In the genomic region with DNA sequence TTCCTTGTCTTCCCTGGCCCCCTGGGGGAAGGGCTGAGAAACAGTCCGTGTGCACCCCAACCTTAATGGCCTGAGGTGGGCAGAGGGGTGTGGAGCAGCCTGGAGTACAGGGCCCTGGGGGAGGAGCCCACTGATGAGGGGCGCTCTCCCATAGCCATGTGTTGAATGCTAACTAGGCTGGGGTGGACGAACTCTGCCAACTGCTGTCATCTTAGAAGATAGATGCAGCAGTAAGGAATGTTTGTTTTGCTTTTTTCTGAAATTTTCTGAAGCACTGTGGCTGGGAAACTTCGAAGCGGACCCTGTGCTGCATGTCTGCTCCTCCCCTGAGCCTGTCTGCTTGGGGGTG, we compare ENCODE assay signal across 1 cellular context.
TF ChIP-seq lines count a peak whose summit lies in the region.

No MANE protein-coding gene starts in this region.

TF ChIP-seq in GM23338, 12 proteins besides CTCF, POLR2A, EP300 and RAD21 (continued from another document):
- TF ChIP-seq, protein P1, sequence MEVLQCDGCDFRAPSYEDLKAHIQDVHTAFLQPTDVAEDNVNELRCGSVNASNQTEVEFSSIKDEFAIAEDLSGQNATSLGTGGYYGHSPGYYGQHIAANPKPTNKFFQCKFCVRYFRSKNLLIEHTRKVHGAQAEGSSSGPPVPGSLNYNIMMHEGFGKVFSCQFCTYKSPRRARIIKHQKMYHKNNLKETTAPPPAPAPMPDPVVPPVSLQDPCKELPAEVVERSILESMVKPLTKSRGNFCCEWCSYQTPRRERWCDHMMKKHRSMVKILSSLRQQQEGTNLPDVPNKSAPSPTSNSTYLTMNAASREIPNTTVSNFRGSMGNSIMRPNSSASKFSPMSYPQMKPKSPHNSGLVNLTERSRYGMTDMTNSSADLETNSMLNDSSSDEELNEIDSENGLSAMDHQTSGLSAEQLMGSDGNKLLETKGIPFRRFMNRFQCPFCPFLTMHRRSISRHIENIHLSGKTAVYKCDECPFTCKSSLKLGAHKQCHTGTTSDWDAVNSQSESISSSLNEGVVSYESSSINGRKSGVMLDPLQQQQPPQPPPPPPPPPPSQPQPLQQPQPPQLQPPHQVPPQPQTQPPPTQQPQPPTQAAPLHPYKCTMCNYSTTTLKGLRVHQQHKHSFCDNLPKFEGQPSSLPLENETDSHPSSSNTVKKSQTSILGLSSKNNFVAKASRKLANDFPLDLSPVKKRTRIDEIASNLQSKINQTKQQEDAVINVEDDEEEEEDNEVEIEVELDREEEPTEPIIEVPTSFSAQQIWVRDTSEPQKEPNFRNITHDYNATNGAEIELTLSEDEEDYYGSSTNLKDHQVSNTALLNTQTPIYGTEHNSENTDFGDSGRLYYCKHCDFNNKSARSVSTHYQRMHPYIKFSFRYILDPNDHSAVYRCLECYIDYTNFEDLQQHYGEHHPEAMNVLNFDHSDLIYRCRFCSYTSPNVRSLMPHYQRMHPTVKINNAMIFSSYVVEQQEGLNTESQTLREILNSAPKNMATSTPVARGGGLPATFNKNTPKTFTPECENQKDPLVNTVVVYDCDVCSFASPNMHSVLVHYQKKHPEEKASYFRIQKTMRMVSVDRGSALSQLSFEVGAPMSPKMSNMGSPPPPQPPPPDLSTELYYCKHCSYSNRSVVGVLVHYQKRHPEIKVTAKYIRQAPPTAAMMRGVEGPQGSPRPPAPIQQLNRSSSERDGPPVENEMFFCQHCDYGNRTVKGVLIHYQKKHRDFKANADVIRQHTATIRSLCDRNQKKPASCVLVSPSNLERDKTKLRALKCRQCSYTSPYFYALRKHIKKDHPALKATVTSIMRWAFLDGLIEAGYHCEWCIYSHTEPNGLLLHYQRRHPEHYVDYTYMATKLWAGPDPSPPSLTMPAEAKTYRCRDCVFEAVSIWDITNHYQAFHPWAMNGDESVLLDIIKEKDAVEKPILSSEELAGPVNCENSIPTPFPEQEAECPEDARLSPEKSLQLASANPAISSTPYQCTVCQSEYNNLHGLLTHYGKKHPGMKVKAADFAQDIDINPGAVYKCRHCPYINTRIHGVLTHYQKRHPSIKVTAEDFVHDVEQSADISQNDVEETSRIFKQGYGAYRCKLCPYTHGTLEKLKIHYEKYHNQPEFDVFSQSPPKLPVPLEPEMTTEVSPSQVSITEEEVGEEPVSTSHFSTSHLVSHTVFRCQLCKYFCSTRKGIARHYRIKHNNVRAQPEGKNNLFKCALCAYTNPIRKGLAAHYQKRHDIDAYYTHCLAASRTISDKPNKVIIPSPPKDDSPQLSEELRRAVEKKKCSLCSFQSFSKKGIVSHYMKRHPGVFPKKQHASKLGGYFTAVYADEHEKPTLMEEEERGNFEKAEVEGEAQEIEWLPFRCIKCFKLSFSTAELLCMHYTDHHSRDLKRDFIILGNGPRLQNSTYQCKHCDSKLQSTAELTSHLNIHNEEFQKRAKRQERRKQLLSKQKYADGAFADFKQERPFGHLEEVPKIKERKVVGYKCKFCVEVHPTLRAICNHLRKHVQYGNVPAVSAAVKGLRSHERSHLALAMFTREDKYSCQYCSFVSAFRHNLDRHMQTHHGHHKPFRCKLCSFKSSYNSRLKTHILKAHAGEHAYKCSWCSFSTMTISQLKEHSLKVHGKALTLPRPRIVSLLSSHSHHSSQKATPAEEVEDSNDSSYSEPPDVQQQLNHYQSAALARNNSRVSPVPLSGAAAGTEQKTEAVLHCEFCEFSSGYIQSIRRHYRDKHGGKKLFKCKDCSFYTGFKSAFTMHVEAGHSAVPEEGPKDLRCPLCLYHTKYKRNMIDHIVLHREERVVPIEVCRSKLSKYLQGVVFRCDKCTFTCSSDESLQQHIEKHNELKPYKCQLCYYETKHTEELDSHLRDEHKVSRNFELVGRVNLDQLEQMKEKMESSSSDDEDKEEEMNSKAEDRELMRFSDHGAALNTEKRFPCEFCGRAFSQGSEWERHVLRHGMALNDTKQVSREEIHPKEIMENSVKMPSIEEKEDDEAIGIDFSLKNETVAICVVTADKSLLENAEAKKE (CRISPR knock-in tag; IDR thresholded peaks at IDR 0.05): no peak
- TF ChIP-seq EZH2phosphoT487 (IDR thresholded peaks at IDR 0.05; ENCODE audit: unreplicated experiment): no peak
- no peak for TF ChIP-seq ZNF331 (CRISPR knock-in tag; IDR thresholded peaks at IDR 0.05; ENCODE audit: low read depth)
- TF ChIP-seq, protein P2, sequence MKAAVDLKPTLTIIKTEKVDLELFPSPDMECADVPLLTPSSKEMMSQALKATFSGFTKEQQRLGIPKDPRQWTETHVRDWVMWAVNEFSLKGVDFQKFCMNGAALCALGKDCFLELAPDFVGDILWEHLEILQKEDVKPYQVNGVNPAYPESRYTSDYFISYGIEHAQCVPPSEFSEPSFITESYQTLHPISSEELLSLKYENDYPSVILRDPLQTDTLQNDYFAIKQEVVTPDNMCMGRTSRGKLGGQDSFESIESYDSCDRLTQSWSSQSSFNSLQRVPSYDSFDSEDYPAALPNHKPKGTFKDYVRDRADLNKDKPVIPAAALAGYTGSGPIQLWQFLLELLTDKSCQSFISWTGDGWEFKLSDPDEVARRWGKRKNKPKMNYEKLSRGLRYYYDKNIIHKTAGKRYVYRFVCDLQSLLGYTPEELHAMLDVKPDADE (IDR thresholded peaks at IDR 0.05): no peak
- TF ChIP-seq NANOG (IDR thresholded peaks at IDR 0.05; ENCODE audit: borderline replicate concordance): no peak
- no peak for TF ChIP-seq CREB1 (CRISPR knock-in tag; IDR thresholded peaks at IDR 0.05; ENCODE audit: low read depth)
- TF ChIP-seq, protein P3, sequence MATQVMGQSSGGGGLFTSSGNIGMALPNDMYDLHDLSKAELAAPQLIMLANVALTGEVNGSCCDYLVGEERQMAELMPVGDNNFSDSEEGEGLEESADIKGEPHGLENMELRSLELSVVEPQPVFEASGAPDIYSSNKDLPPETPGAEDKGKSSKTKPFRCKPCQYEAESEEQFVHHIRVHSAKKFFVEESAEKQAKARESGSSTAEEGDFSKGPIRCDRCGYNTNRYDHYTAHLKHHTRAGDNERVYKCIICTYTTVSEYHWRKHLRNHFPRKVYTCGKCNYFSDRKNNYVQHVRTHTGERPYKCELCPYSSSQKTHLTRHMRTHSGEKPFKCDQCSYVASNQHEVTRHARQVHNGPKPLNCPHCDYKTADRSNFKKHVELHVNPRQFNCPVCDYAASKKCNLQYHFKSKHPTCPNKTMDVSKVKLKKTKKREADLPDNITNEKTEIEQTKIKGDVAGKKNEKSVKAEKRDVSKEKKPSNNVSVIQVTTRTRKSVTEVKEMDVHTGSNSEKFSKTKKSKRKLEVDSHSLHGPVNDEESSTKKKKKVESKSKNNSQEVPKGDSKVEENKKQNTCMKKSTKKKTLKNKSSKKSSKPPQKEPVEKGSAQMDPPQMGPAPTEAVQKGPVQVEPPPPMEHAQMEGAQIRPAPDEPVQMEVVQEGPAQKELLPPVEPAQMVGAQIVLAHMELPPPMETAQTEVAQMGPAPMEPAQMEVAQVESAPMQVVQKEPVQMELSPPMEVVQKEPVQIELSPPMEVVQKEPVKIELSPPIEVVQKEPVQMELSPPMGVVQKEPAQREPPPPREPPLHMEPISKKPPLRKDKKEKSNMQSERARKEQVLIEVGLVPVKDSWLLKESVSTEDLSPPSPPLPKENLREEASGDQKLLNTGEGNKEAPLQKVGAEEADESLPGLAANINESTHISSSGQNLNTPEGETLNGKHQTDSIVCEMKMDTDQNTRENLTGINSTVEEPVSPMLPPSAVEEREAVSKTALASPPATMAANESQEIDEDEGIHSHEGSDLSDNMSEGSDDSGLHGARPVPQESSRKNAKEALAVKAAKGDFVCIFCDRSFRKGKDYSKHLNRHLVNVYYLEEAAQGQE (IDR thresholded peaks at IDR 0.05; ENCODE audit: unreplicated experiment): no peak
- no peak for TF ChIP-seq ZNF114 (CRISPR knock-in tag; IDR thresholded peaks at IDR 0.05)
- no peak for TF ChIP-seq JUNB (IDR thresholded peaks at IDR 0.05; ENCODE audit: unreplicated experiment)
